ENCODE assay signal across 14 cellular contexts in the genomic region with DNA sequence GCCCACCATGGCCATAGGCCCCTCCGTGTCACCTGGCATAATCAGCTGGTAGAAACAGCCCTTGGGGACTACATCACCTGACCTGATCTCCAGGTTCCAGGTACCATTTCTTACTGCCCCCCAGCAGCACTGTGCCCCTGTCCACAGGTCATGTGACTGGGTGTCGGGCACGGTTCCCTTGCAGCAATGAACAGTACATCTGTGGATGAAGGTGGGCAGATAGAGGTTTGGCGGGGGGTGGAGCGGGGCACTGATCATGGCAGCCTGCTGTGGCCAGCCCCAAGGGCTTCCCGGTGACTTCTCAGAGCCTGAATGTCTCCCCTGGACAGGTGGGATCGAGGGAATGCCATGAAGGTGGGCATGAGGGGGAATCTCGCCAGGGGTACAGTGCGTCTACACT. TPM values are rescaled to one million over a fixed set of nuclear protein-coding genes. Genes with fewer than 3 reads are reported as not detected.
A peak's percentile ranks its signal among the peaks of the same experiment; 100 is the strongest.
DNase-seq lines count a peak whose midpoint lies in the region; FAIRE-seq and TF ChIP-seq lines count a peak whose summit lies in the region.
"Had no signal": no experiment of that assay in that cellular context is flagged by ENCODE, and none has a peak within 500 bp of the region (broad histone marks: within the 10 kb centered on the region; RNA-seq: fewer than 3 reads in every experiment).

No MANE protein-coding gene starts in this region.

- H3K56ac ChIP-seq in H1 (replicated peaks; ENCODE audit: insufficient read length, low read depth, low read length) = no peak overlapping the region

- CTCF ChIA-PET in H1 (lab: Charles Lee; ENCODE audit: partially characterized antibody) = interaction anchor here (1.0 to 5.3 kb wide), 6 partner anchors 10 to 116 kb away, joined by 3 to 22 read pairs (median 4); no protein-coding TSS in a partner anchor

- no peak overlapping the region for H3K9ac ChIP-seq in BLaER1 treated with 17β-estradiol and CSF1 and Interleukin-3, amounts not matched to agents 10 nM and 100 nM
- H3K9ac ChIP-seq in H1 (replicated peaks in 1 of 4; ENCODE audit: extremely low read depth in 1 of 4, low read depth in 3 of 4, low read length in 3 of 4) = no peak overlapping the region

- H2BK15ac ChIP-seq in H1 (ENCODE audit: low read length) = no peak overlapping the region

- H3K79me2 ChIP-seq in H1 (ENCODE audit: control insufficient read depth in 1 of 2, insufficient read depth in 2 of 2, low read length in 2 of 2) = no peaks in the 10 kb centered on the region
- no peaks in the 10 kb centered on the region for H3K79me2 ChIP-seq in osteoblast (ENCODE audit: insufficient read depth, low read length)
- H3K79me2 ChIP-seq in hepatocyte = no peaks in the 10 kb centered on the region

- H2BK5ac ChIP-seq in H1 (ENCODE audit: low read depth, low read length) = no peak overlapping the region

- H4K8ac ChIP-seq in H1 (ENCODE audit: extremely low read depth, insufficient read depth, low read length) = peak overlapping the region; percentile 71; the same call in 1 of the 2 replicates

- POLR2A ChIA-PET in H1 (lab: Charles Lee; ENCODE audit: partially characterized antibody) = interaction anchor here (1.9 kb wide), 1 partner anchor 15 kb away, joined by 8 read pairs; no protein-coding TSS in a partner anchor

- no peak for TF ChIP-seq RAD21 in H1 (IDR thresholded peaks at IDR 0.05 in 1 of 2, conservative IDR thresholded peaks at IDR 0.05 in 1 of 2; ENCODE audit: low read depth in 2 of 2, low read length in 2 of 2)

- H2BK120ac ChIP-seq in H1 (replicated peaks; ENCODE audit: low read depth, low read length) = no peak overlapping the region

- H3K27ac ChIP-seq in BLaER1 treated with 17β-estradiol and CSF1 and Interleukin-3, amounts not matched to agents 10 nM and 100 nM = no peak overlapping the region
- H3K27ac ChIP-seq in H1 (ENCODE audit: low read depth, low read length) = no peak overlapping the region; the same call in 1 of the 2 replicates
- H3K27ac ChIP-seq in osteoblast (ENCODE audit: low read depth, low read length) = no peak overlapping the region
- no peak overlapping the region for H3K27ac ChIP-seq in hepatocyte
- H3K27ac ChIP-seq: A549, HL-60 had no signal

- no peak for TF ChIP-seq EP300 in H1 (IDR thresholded peaks at IDR 0.05; ENCODE audit: borderline replicate concordance in 1 of 2, low read depth in 2 of 2, low read length in 2 of 2)

- no peak overlapping the region for H4K5ac ChIP-seq in H1 (ENCODE audit: insufficient read length, low read depth, low read length)

- H3K23me2 ChIP-seq in H1 (ENCODE audit: low read depth, low read length) = no peaks in the 10 kb centered on the region

- H3K23ac ChIP-seq in H1 (ENCODE audit: insufficient read length) = no peak overlapping the region

- no peak overlapping the region for H3K4me3 ChIP-seq in BLaER1 treated with 17β-estradiol and CSF1 and Interleukin-3, amounts not matched to agents 10 nM and 100 nM
- H3K4me3 ChIP-seq in H1 (ENCODE audit: extremely low read depth in 1 of 4, insufficient read depth in 2 of 4, low read depth in 3 of 4, low read length in 4 of 4) = no peak overlapping the region
- no peak overlapping the region for H3K4me3 ChIP-seq in osteoblast (ENCODE audit: insufficient read depth, low read length)
- H3K4me3 ChIP-seq in hepatocyte = no peak overlapping the region
- H3K4me3 ChIP-seq: A549 had no signal

- H3K9me3 ChIP-seq in BLaER1 treated with 17β-estradiol and CSF1 and Interleukin-3, amounts not matched to agents 10 nM and 100 nM (replicated peaks in 1 of 11) = no peaks in the 10 kb centered on the region
- H3K9me3 ChIP-seq in H1 (ENCODE audit: insufficient read depth in 2 of 2, low read depth in 1 of 2, low read length in 1 of 2) (no peaks in the 10 kb centered on the region), osteoblast (ENCODE audit: low read depth, low read length) (no peaks in the 10 kb centered on the region), hepatocyte (ENCODE audit: low read depth) (no peaks in the 10 kb centered on the region)
- H3K9me3 ChIP-seq: A549 had no signal

- H2AK5ac ChIP-seq in H1 (ENCODE audit: low read depth, low read length) = no peak overlapping the region

- H3K9me2 ChIP-seq in hepatocyte (replicated peaks; ENCODE audit: insufficient read depth) = no peaks in the 10 kb centered on the region

- no peaks in the 10 kb centered on the region for H3K36me3 ChIP-seq in BLaER1 treated with 17β-estradiol and CSF1 and Interleukin-3, amounts not matched to agents 10 nM and 100 nM
- H3K36me3 ChIP-seq in H1 (ENCODE audit: control insufficient read depth in 2 of 4, insufficient read depth in 4 of 4, low read length in 3 of 4) (peaks cover 0 to 7% (median 4%) of the 10 kb centered on the region in 4 experiments; a peak in 4 of 8 replicates), osteoblast (ENCODE audit: insufficient read depth, low read length) (peaks cover 12% of the 10 kb centered on the region), hepatocyte (replicated peaks; ENCODE audit: insufficient read depth, low read depth) (no peaks in the 10 kb centered on the region)

- H3K4me1 ChIP-seq in BLaER1 treated with 17β-estradiol and CSF1 and Interleukin-3, amounts not matched to agents 10 nM and 100 nM = peaks cover 41 to 61% (median 58%) of the 10 kb centered on the region in 10 experiments
- H3K4me1 ChIP-seq in H1 (replicated peaks in 1 of 4; ENCODE audit: control insufficient read depth in 3 of 4, insufficient read depth in 4 of 4, low read length in 3 of 4) (peaks cover 0 to 3% (median 0%) of the 10 kb centered on the region in 4 experiments; a peak in 2 of 7 replicates), osteoblast (ENCODE audit: insufficient read depth, low read length) (peaks cover 4% of the 10 kb centered on the region), hepatocyte (ENCODE audit: insufficient read depth) (peaks cover 12% of the 10 kb centered on the region)
- H3K4me1 ChIP-seq: A549 had no signal

- no peak overlapping the region for H4K91ac ChIP-seq in H1 (replicated peaks; ENCODE audit: insufficient read length, low read length)

- no peak for TF ChIP-seq CTCF in H1 (IDR thresholded peaks at IDR 0.05; ENCODE audit: control extremely low read depth in 1 of 3, insufficient read depth in 1 of 3, low read depth in 1 of 3, low read length in 3 of 3)
- no peak for TF ChIP-seq CTCF in osteoblast (IDR thresholded peaks at IDR 0.05; ENCODE audit: extremely low read depth, low read depth, low read length)
- TF ChIP-seq CTCF in hepatocyte (IDR thresholded peaks at IDR 0.05; ENCODE audit: poor library complexity) = no peak

- H3K4me2 ChIP-seq in BLaER1 treated with 17β-estradiol and CSF1 and Interleukin-3, amounts not matched to agents 10 nM and 100 nM = peak overlapping the region in 9 of 11 experiments; percentile 93 to 99 (median 97); a peak in 16 of 22 replicates
- no peak overlapping the region for H3K4me2 ChIP-seq in H1 (ENCODE audit: insufficient read depth in 1 of 2, low read depth in 2 of 2, low read length in 2 of 2)
- no peak overlapping the region for H3K4me2 ChIP-seq in osteoblast (ENCODE audit: insufficient read depth, low read length)
- no peak overlapping the region for H3K4me2 ChIP-seq in hepatocyte
- H3K4me2 ChIP-seq: A549 had no signal

- whole genome bisulfite sequencing in H1 (ENCODE audit: extremely low coverage in 1 of 2, insufficient coverage in 1 of 2, insufficient read length in 1 of 2, insufficient replicate concordance in 2 of 2, low coverage in 1 of 2, low lambda C conversion rate in 2 of 2, missing lambda C conversion rate in 1 of 2), 2 experiments = 96% methylated on average over 9 of the region's 9 CpGs; no CpG with 5 or more reads in 1 of the 2 experiments
- whole genome bisulfite sequencing in hepatocyte (ENCODE audit: low lambda C conversion rate, missing lambda C conversion rate) = 97% methylated on average over 9 of the region's 9 CpGs

- H3K27me3 ChIP-seq in BLaER1 treated with 17β-estradiol and CSF1 and Interleukin-3, amounts not matched to agents 10 nM and 100 nM = peaks cover 0 to 13% (median 0%) of the 10 kb centered on the region in 11 experiments; a peak in 2 of 22 replicates
- H3K27me3 ChIP-seq in H1 (replicated peaks in 1 of 4; ENCODE audit: control insufficient read depth in 3 of 4, extremely low read depth in 1 of 4, insufficient read depth in 3 of 4, low read length in 3 of 4) = no peaks in the 10 kb centered on the region
- no peaks in the 10 kb centered on the region for H3K27me3 ChIP-seq in osteoblast (ENCODE audit: insufficient read depth, low read length)
- no peaks in the 10 kb centered on the region for H3K27me3 ChIP-seq in hepatocyte

- no peak for TF ChIP-seq POLR2A in H1 (IDR thresholded peaks at IDR 0.05; ENCODE audit: control extremely low read depth in 1 of 2, low read depth in 2 of 2, low read length in 2 of 2)

- no peak overlapping the region for H2BK20ac ChIP-seq in H1 (ENCODE audit: low read length)

- no peaks in the 10 kb centered on the region for H3K79me1 ChIP-seq in H1 (ENCODE audit: low read depth, low read length)

- H2BK12ac ChIP-seq in H1 (ENCODE audit: low read depth, low read length) = no peak overlapping the region

- H3K18ac ChIP-seq in H1 (ENCODE audit: extremely low read depth, low read length) = no peak overlapping the region

- FAIRE-seq in H1 (lab: Jason Lieb, UNC) = no peak
- FAIRE-seq: A549, GM19239 had no signal

- DNase-seq in D341Med (ENCODE audit: low spot score) (peak; percentile 26), H1 (ENCODE audit: low read depth in 1 of 2, low spot score in 2 of 2) (no peak), osteoblast (ENCODE audit: insufficient read length, low spot score, missing footprints) (peak; percentile 58), NCI-H524 (lab: John Stamatoyannopoulos, UW) (no peak), hepatocyte (ENCODE audit: low spot score) (no peak)
- DNase-seq: C1 segment of cervical spinal cord; CD4-positive, alpha-beta memory T cell; COR-L47; GF-D8; KG1 had no signal

- no peak overlapping the region for H2AFZ ChIP-seq in H1 (ENCODE audit: low read length)
- no peak overlapping the region for H2AFZ ChIP-seq in osteoblast (ENCODE audit: low read length)
- no peak overlapping the region for H2AFZ ChIP-seq in hepatocyte

- H4K20me1 ChIP-seq in BLaER1 treated with 17β-estradiol and CSF1 and Interleukin-3, amounts not matched to agents 10 nM and 100 nM = peaks cover 15 to 57% (median 31%) of the 10 kb centered on the region in 11 experiments; a peak in 19 of 22 replicates
- H4K20me1 ChIP-seq in H1 (replicated peaks in 1 of 2; ENCODE audit: control insufficient read depth in 1 of 2, insufficient read depth in 2 of 2, low read length in 2 of 2) (peaks cover 0 to 5% of the 10 kb centered on the region in 2 experiments), osteoblast (ENCODE audit: insufficient read depth, low read length) (peaks cover 6% of the 10 kb centered on the region), hepatocyte (ENCODE audit: insufficient read depth, poor library complexity, severe bottlenecking) (no peaks in the 10 kb centered on the region)

- no peak overlapping the region for H3K4ac ChIP-seq in H1 (replicated peaks; ENCODE audit: insufficient read length, low read depth, low read length)

- no peak overlapping the region for H3K14ac ChIP-seq in H1 (ENCODE audit: insufficient read length)

RNA-seq across cellular contexts. Expression of a gene that starts 37.8 kb away (rescaled TPM):
- total RNA-seq in H1 (2021; fragmentation: NEBNext Ultra II Directional; extraction: Animal tissue kit (Norgen Biotek cat#: 25700)) = 20.1 and 23.9 TPM in 2 replicates
- polyA plus RNA-seq in H1 (2011; rRNA removed) (8.6 and 11.6 TPM in 2 replicates), hepatocyte (8.2 and 13.2 TPM in 2 replicates)
- 10.6 TPM for polyA plus RNA-seq in H1 (2011; cell fraction: cytosol; rRNA removed)
- 37.2 TPM for polyA plus RNA-seq in H1 (2011; cell fraction: nucleus; rRNA removed)
- polyA plus RNA-seq in H1 (2012, experiment 1 of 2) = 9.3 to 14.4 TPM (median 11.8 TPM) in 4 replicates
- polyA plus RNA-seq in H1 (2012, experiment 2 of 2) = 5.4 TPM
- polyA plus RNA-seq in H1 (2013, experiment 1 of 2) = 7.4 TPM
- 7.0 TPM for polyA plus RNA-seq in H1 (2013, experiment 2 of 2)
- polyA minus RNA-seq in H1 (2011; rRNA and poly(A)+ RNA removed) = 14.1 and 18.0 TPM in 2 replicates
- polyA minus RNA-seq in H1 (2011; cell fraction: cytosol; rRNA and poly(A)+ RNA removed) = 19.2 TPM
- polyA minus RNA-seq in H1 (2011; cell fraction: nucleus; rRNA and poly(A)+ RNA removed) = 52.7 TPM
- total RNA-seq in osteoblast (19.7 and 21.7 TPM in 2 replicates), hepatocyte (13.2 and 20.1 TPM in 2 replicates)

RNA-seq across cellular contexts. Expression of a gene that starts 37.8 kb away (rescaled TPM):
- total RNA-seq in H1 (2021; fragmentation: NEBNext Ultra II Directional; extraction: Animal tissue kit (Norgen Biotek cat#: 25700)) = 9.9 and 10.2 TPM in 2 replicates
- polyA plus RNA-seq in H1 (2011; rRNA removed) (2.5 and 4.3 TPM in 2 replicates), hepatocyte (13.9 and 17.6 TPM in 2 replicates)
- polyA plus RNA-seq in H1 (2011; cell fraction: cytosol; rRNA removed) = 3.5 TPM
- polyA plus RNA-seq in H1 (2011; cell fraction: nucleus; rRNA removed) = 4.9 TPM
- polyA plus RNA-seq in H1 (2012, experiment 1 of 2) = 5.7 to 10.4 TPM (median 7.9 TPM) in 4 replicates
- 8.1 TPM for polyA plus RNA-seq in H1 (2012, experiment 2 of 2)
- polyA plus RNA-seq in H1 (2013, experiment 1 of 2) = 6.0 TPM
- 5.7 TPM for polyA plus RNA-seq in H1 (2013, experiment 2 of 2)
- polyA minus RNA-seq in H1 (2011; rRNA and poly(A)+ RNA removed) = 5.4 and 9.0 TPM in 2 replicates
- polyA minus RNA-seq in H1 (2011; cell fraction: cytosol; rRNA and poly(A)+ RNA removed) = 2.1 TPM
- polyA minus RNA-seq in H1 (2011; cell fraction: nucleus; rRNA and poly(A)+ RNA removed) = 5.4 TPM
- total RNA-seq in osteoblast (24.2 and 29.2 TPM in 2 replicates), hepatocyte (21.0 and 22.5 TPM in 2 replicates)

Comparison
In these comparisons a context has a peak if more than half of its experiments do, and no peak if none do; other contexts are left out.
1. H3K4me2 ChIP-seq: peak in BLaER1 treated with 17β-estradiol and CSF1 and Interleukin-3, amounts not matched to agents 10 nM and 100 nM (9 of 11); none in H1 (0 of 2), osteoblast (single experiment) and hepatocyte (single experiment).
2. DNase-seq: peak in D341Med (single experiment) and osteoblast (single experiment); none in H1 (0 of 2), NCI-H524 (0 of 2) and hepatocyte (single experiment).